Comparison of ENCODE assay signal across 12 cellular contexts in genomic region chr13:99178636-99179035, GRCh38. TPM values are rescaled to one million over a fixed set of nuclear protein-coding genes. Genes with fewer than 3 reads are reported as not detected.
A peak's percentile ranks its signal among the peaks of the same experiment; 100 is the strongest.
DNase-seq lines count a peak whose midpoint lies in the region; ATAC-seq and TF ChIP-seq lines count a peak whose summit lies in the region.
"Had no signal": no experiment of that assay in that cellular context is flagged by ENCODE, and none has a peak within 500 bp of the region (broad histone marks: within the 10 kb centered on the region; RNA-seq: fewer than 3 reads in every experiment).

No MANE protein-coding gene starts in this region.

- TF ChIP-seq CTCF in AG10803 (conservative IDR thresholded peaks at IDR 0.05; ENCODE audit: low read length), result no peak
- TF ChIP-seq CTCF in esophagus squamous epithelium (IDR thresholded peaks at IDR 0.05), result no peak

- H3K4me1 ChIP-seq in esophagus squamous epithelium, result peaks cover 6 to 40% (median 7%) of the 10 kb centered on the region in 3 donors

- H3K27ac ChIP-seq in esophagus squamous epithelium, result peak overlapping the region in 1 of 4 donors; percentile 30
- H3K27ac ChIP-seq: left lung had no signal

- ATAC-seq in GM18858 (IDR thresholded peaks at IDR 0.05; ENCODE audit: unreplicated experiment) (peak; percentile 52), HG03460 (IDR thresholded peaks at IDR 0.05; ENCODE audit: unreplicated experiment) (peak; percentile 56), HG03442 (IDR thresholded peaks at IDR 0.05; ENCODE audit: unreplicated experiment) (no peak)
- ATAC-seq: left lung had no signal

- no peak for TF ChIP-seq POLR2A in esophagus squamous epithelium (IDR thresholded peaks at IDR 0.05)

- peak; percentile 43 for DNase-seq in AG10803 (ENCODE audit: low read depth)
- peak; percentile 29 for DNase-seq in central memory CD4-positive, alpha-beta T cell
- no peak for DNase-seq in esophagus squamous epithelium (lab: John Stamatoyannopoulos, UW)
- no peak for DNase-seq in posterior cingulate gyrus
- no peak for DNase-seq in NK-92 treated with Interleukin-12 subunit alpha and Interleukin-12 subunit beta, amount 100 ng/mL, for 24 hours (lab: John Stamatoyannopoulos, UW)
- DNase-seq: amniotic stem cell, HFFc6, left lung, NCI-H774 had no signal

- H3K9me3 ChIP-seq in esophagus squamous epithelium, result peaks cover 0 to 10% (median 0%) of the 10 kb centered on the region in 3 donors

- 34 to 52% methylated on average over 3 of the region's 4 CpGs for WGBS in esophagus squamous epithelium, 2 donors

- H3K4me3 ChIP-seq in AG10803 (ENCODE audit: low read length), result no peak overlapping the region
- H3K4me3 ChIP-seq in esophagus squamous epithelium, result no peak overlapping the region
- H3K4me3 ChIP-seq: left lung had no signal

- no peaks in the 10 kb centered on the region for H3K36me3 ChIP-seq in esophagus squamous epithelium
- H3K36me3 ChIP-seq: left lung had no signal

- intact Hi-C loops in esophagus squamous epithelium (cut with DNase I) (loop anchor here (5.0 kb wide), 2 partner anchors 89 to 259 kb away; no protein-coding TSS in a partner anchor), posterior cingulate gyrus (cut with DNase I) (no loop called here)

- H3K27me3 ChIP-seq in esophagus squamous epithelium, result peaks cover 0 to 6% (median 0%) of the 10 kb centered on the region in 4 donors

RNA-seq across cellular contexts. Expression of gene UBAC2, which starts 22.0 kb away (rescaled TPM):
- total RNA-seq in esophagus squamous epithelium, result 10 to 100 TPM; 60.8 to 84.6 (median 75.0) TPM

Comparison
In these comparisons a context has a peak if more than half of its experiments do, and no peak if none do; other contexts are left out.
1. DNase-seq: peak in AG10803 (single experiment) and central memory CD4-positive, alpha-beta T cell (single experiment); none in esophagus squamous epithelium (single experiment), posterior cingulate gyrus (0 of 10) and NK-92 treated with Interleukin-12 subunit alpha and Interleukin-12 subunit beta, amount 100 ng/mL, for 24 hours (single experiment).